ENCODE assay signal across 18 cellular contexts in the genomic region with DNA sequence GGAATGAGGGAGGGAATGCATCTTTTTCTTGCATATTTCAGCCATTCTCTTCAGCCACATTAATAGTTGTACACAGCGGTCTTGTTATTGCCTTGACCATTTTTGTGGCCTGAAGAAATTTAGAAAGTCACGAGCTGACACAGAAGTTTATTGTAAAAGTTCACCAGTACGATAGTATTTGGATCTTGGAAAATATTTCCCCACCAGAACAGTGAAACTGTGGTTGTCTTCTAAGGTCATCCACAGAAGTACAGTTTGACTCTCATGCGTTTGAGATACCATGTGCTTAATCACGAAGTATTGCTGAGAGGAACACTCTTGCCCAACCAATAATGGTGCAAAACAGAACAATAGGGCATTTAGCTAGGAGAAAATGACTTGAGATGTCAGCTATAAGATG.
"Had no signal": no experiment of that assay in that cellular context is flagged by ENCODE, and none has a peak within 500 bp of the region (broad histone marks: within the 10 kb centered on the region; RNA-seq: fewer than 3 reads in every experiment).

No MANE protein-coding gene starts in this region.

- H3K36me3 Mint-ChIP-seq: WTC11 had no signal

- H3K4me1 Mint-ChIP-seq: nephron, WTC11 had no signal

- DNase-seq: activated CD4-positive, alpha-beta T cell treated with anti-CD3 and anti-CD28 coated beads, Interleukin-2, amount 10 ng/mL, durations not matched to agents 7 days and 5 days; activated CD8-positive, alpha-beta memory T cell treated with anti-CD3 and anti-CD28 coated beads, Interleukin-2, amount 50 U/mL, for 48 hours; activated gamma-delta T cell treated with Interleukin-2 at 50 U/mL for 16 hours; activated T-cell treated with anti-CD3 and anti-CD28 coated beads, Interleukin-2, amount 50 U/mL, for 4 hours; cortex of kidney; head of caudate nucleus; hypothalamus; left colon; mesenchymal stem cell; ovary; psoas muscle; stimulated activated naive CD8-positive, alpha-beta T cell treated with anti-CD3 and anti-CD28 coated beads, Interleukin-15, amount 100 ng/mL, for 72 hours; T1000; tibial artery had no signal

- H3K9me3 Mint-ChIP-seq: activated CD4-positive, alpha-beta T cell treated with anti-CD3 and anti-CD28 coated beads, Interleukin-2, amount 10 ng/mL, durations not matched to agents 7 days and 5 days; activated T-cell treated with anti-CD3 and anti-CD28 coated beads, Interleukin-2, amount 50 U/mL, for 4 hours; nephron; stimulated activated naive CD8-positive, alpha-beta T cell treated with anti-CD3 and anti-CD28 coated beads, Interleukin-15, amount 100 ng/mL, for 72 hours; WTC11 had no signal

- H3K27me3 Mint-ChIP-seq: activated CD4-positive, alpha-beta T cell treated with anti-CD3 and anti-CD28 coated beads, Interleukin-2, amount 10 ng/mL, durations not matched to agents 7 days and 5 days; activated naive CD8-positive, alpha-beta T cell; stimulated activated naive CD8-positive, alpha-beta T cell treated with anti-CD3 and anti-CD28 coated beads, Interleukin-15, amount 100 ng/mL, for 72 hours had no signal

- H3K4me3 Mint-ChIP-seq: activated CD4-positive, alpha-beta T cell treated with anti-CD3 and anti-CD28 coated beads, Interleukin-2, amount 10 ng/mL, durations not matched to agents 7 days and 5 days; activated T-cell treated with anti-CD3 and anti-CD28 coated beads, Interleukin-2, amount 50 U/mL, for 4 hours; nephron; stimulated activated naive CD8-positive, alpha-beta T cell treated with anti-CD3 and anti-CD28 coated beads, Interleukin-15, amount 100 ng/mL, for 72 hours; WTC11 had no signal

- ATAC-seq: activated T-cell treated with anti-CD3 and anti-CD28 coated beads, Interleukin-2, amount 50 U/mL, for 4 hours; gastroesophageal sphincter; left colon; psoas muscle; stimulated activated naive CD8-positive, alpha-beta T cell treated with anti-CD3 and anti-CD28 coated beads, Interleukin-15, amount 100 ng/mL, for 72 hours; WTC11 had no signal

- H3K27ac Mint-ChIP-seq: nephron, WTC11 had no signal
